ENCODE assay signal across 9 cellular contexts in genomic region chr4:38889143-38889542, GRCh38. TPM values are rescaled to one million over a fixed set of nuclear protein-coding genes. Genes with fewer than 3 reads are reported as not detected.
A peak's percentile ranks its signal among the peaks of the same experiment; 100 is the strongest.
DNase-seq lines count a peak whose midpoint lies in the region; ATAC-seq and TF ChIP-seq lines count a peak whose summit lies in the region.
"Had no signal": no experiment of that assay in that cellular context is flagged by ENCODE, and none has a peak within 500 bp of the region (broad histone marks: within the 10 kb centered on the region; RNA-seq: fewer than 3 reads in every experiment).

No MANE protein-coding gene starts in this region.

- H3K4me1 ChIP-seq in mucosa of descending colon (ENCODE audit: low read depth) = peaks cover 29% of the 10 kb centered on the region
- H3K4me1 ChIP-seq in endodermal cell (ENCODE audit: control insufficient read depth, insufficient read depth, low read length) = peaks cover 4% of the 10 kb centered on the region

- H3K27me3 ChIP-seq in endodermal cell (ENCODE audit: control insufficient read depth, insufficient read depth, low read length, poor library complexity, severe bottlenecking) (no peaks in the 10 kb centered on the region), H7 (ENCODE audit: control insufficient read depth, insufficient read depth, low read length) (no peaks in the 10 kb centered on the region)

- no peak overlapping the region for H3K4me3 Mint-ChIP-seq in endodermal cell
- H3K4me3 Mint-ChIP-seq: dendritic cell treated with granulocyte-macrophage colony-stimulating factor and Interleukin-4, amounts not matched to agents 40 ng/mL and 50 ng/mL, for 4 days had no signal

- no peak overlapping the region for H3K4me3 ChIP-seq in mucosa of descending colon
- H3K4me3 ChIP-seq in endodermal cell (ENCODE audit: low read length) = no peak overlapping the region
- no peak overlapping the region for H3K4me3 ChIP-seq in H7 (ENCODE audit: insufficient read depth, low read depth, low read length)

- H3K9me3 ChIP-seq in mucosa of descending colon (no peaks in the 10 kb centered on the region), endodermal cell (ENCODE audit: control insufficient read depth, low read length) (no peaks in the 10 kb centered on the region)

- H3K36me3 ChIP-seq in mucosa of descending colon (ENCODE audit: low read depth) (no peaks in the 10 kb centered on the region), endodermal cell (ENCODE audit: control insufficient read depth, insufficient read depth, low read length) (peaks cover 10% of the 10 kb centered on the region), H7 (replicated peaks; ENCODE audit: control insufficient read depth, insufficient read depth, low read length) (no peaks in the 10 kb centered on the region)

- no peak for TF ChIP-seq CTCF in mucosa of descending colon (IDR thresholded peaks at IDR 0.05)
- no peak for TF ChIP-seq CTCF in endodermal cell (conservative IDR thresholded peaks at IDR 0.05)

- peak; percentile 61 for ATAC-seq in HG03095 (IDR thresholded peaks at IDR 0.05; ENCODE audit: unreplicated experiment)
- peak; percentile 41 for ATAC-seq in mucosa of descending colon

- no peaks in the 10 kb centered on the region for H3K27me3 Mint-ChIP-seq in endodermal cell (ENCODE audit: insufficient read depth)
- H3K27me3 Mint-ChIP-seq: dendritic cell treated with granulocyte-macrophage colony-stimulating factor and Interleukin-4, amounts not matched to agents 40 ng/mL and 50 ng/mL, for 4 days had no signal

- no peak overlapping the region for H3K27ac ChIP-seq in endodermal cell (ENCODE audit: low read depth, low read length)

- H3K27ac Mint-ChIP-seq in endodermal cell = no peak overlapping the region
- H3K27ac Mint-ChIP-seq: dendritic cell treated with granulocyte-macrophage colony-stimulating factor and Interleukin-4, amounts not matched to agents 40 ng/mL and 50 ng/mL, for 4 days had no signal

- intact Hi-C loops in mucosa of descending colon (cut with DNase I, micrococcal nuclease) = no loop called here

- no peaks in the 10 kb centered on the region for H3K4me1 Mint-ChIP-seq in endodermal cell

- H3K9ac ChIP-seq in endodermal cell (ENCODE audit: extremely low read depth, low read length, poor library complexity, severe bottlenecking) = no peak overlapping the region

- WGBS in endodermal cell (ENCODE audit: insufficient coverage in 1 of 2, insufficient read length in 1 of 2), 2 experiments = 100% methylated on average over 1 of the region's 1 CpG; no CpG with 5 or more reads in 1 of the 2 experiments

- no peaks in the 10 kb centered on the region for H3K9me3 Mint-ChIP-seq in endodermal cell
- H3K9me3 Mint-ChIP-seq: dendritic cell treated with granulocyte-macrophage colony-stimulating factor and Interleukin-4, amounts not matched to agents 40 ng/mL and 50 ng/mL, for 4 days had no signal

- peaks cover 11% of the 10 kb centered on the region for H3K36me3 Mint-ChIP-seq in endodermal cell (ENCODE audit: low read depth)

- DNase-seq in Daoy (ENCODE audit: low read depth) = peak; percentile 55
- DNase-seq in astrocyte of the hippocampus (ENCODE audit: low read depth, low spot score) = peak; percentile 69
- DNase-seq in mucosa of descending colon = no peak
- no peak for DNase-seq in NCI-H82 (lab: John Stamatoyannopoulos, UW)
- no peak for DNase-seq in NCI-H345 (lab: John Stamatoyannopoulos, UW)
- no peak for DNase-seq in endodermal cell
- DNase-seq in H7 = no peak

RNA-seq across cellular contexts. Expression of gene FAM114A1, which starts 21.5 kb away (rescaled TPM):
- total RNA-seq in Daoy (2014; rRNA removed; shearing (Covaris generic)) = 35.6 and 37.1 TPM in 2 replicates
- total RNA-seq in mucosa of descending colon = 10 to 100 TPM; 59.1 to 94.7 (median 62.5) TPM
- total RNA-seq in endodermal cell = 10 to 100 TPM; 19.3 to 39.3 TPM
- 17.2 TPM for polyA plus RNA-seq in endodermal cell (2013, experiment 1 of 2)
- polyA plus RNA-seq in endodermal cell (2013, experiment 2 of 2) = 17.8 TPM
- 14.5 and 22.7 TPM in 2 replicates for total RNA-seq in H7 (2014; rRNA removed; shearing (Covaris generic))

RNA-seq across cellular contexts. Expression of gene TLR6, which starts 32.5 kb away (rescaled TPM):
- total RNA-seq in Daoy (2014; rRNA removed; shearing (Covaris generic)) = 2.2 and 2.6 TPM in 2 replicates
- 1 to 10 TPM; 1.3 to 3.6 (median 2.3) TPM for total RNA-seq in mucosa of descending colon
- total RNA-seq in endodermal cell = under 1 TPM; 0.13 to 0.53 TPM
- not detected for polyA plus RNA-seq in endodermal cell (2013, experiment 1 of 2)
- polyA plus RNA-seq in endodermal cell (2013, experiment 2 of 2) = 0.04 TPM
- under 0.01 TPM in 1 of 2 replicates, not detected in the other for total RNA-seq in H7 (2014; rRNA removed; shearing (Covaris generic))

Comparison
In these comparisons a context has a peak if more than half of its experiments do, and no peak if none do; other contexts are left out.
1. DNase-seq: peak in Daoy (single experiment) and astrocyte of the hippocampus (single experiment); none in mucosa of descending colon (0 of 3), NCI-H82 (single experiment), NCI-H345 (single experiment), endodermal cell (single experiment) and H7 (single experiment).